ENCODE assay signal across 26 cellular contexts in the genomic region with DNA sequence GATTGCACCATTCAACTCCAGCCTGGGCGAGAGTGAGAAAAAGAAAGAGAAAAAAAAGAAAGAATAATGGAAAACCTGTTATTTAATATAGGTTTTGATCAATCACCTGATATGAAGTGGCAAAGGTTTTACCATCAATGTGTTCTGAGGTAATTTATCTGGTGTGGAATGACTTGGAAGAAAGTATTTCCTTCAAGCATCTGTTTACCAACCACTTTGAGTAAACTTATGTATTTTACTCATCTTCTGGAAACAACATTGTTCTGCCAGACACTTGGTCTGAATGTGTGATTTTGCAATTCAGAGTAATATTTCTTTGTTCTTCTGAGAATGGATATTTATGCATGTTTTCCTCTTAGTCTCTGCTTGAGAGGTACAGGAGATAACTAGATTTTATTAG. TPM values are rescaled to one million over a fixed set of nuclear protein-coding genes. Genes with fewer than 3 reads are reported as not detected.
A peak's percentile ranks its signal among the peaks of the same experiment; 100 is the strongest.
DNase-seq lines count a peak whose midpoint lies in the region; ATAC-seq and TF ChIP-seq lines count a peak whose summit lies in the region.
"Had no signal": no experiment of that assay in that cellular context is flagged by ENCODE, and none has a peak within 500 bp of the region (broad histone marks: within the 10 kb centered on the region; RNA-seq: fewer than 3 reads in every experiment).

No MANE protein-coding gene starts in this region.

- no peaks in the 10 kb centered on the region for H3K27me3 Mint-ChIP-seq in activated CD4-positive, alpha-beta T cell treated with anti-CD3 and anti-CD28 coated beads, Interleukin-2, amount 10 ng/mL, durations not matched to agents 24 days and 14 days
- H3K27me3 Mint-ChIP-seq in CD8-positive, alpha-beta T cell (ENCODE audit: low read depth), result no peaks in the 10 kb centered on the region
- H3K27me3 Mint-ChIP-seq in activated T-helper 2 cell treated with anti-CD3 and anti-CD28 coated beads, Interferon-gamma antibody, Interleukin-2, Interleukin-4, amounts not matched to agents 10 μg/mL and 5 μg/mL and 100 μg/mL, durations not matched to agents 14 hours and 24 hours and 36 hours (ENCODE audit: low read depth), result no peaks in the 10 kb centered on the region
- H3K27me3 Mint-ChIP-seq in naive thymus-derived CD4-positive, alpha-beta T cell, result no peaks in the 10 kb centered on the region
- H3K27me3 Mint-ChIP-seq: activated naive CD8-positive, alpha-beta T cell treated with anti-CD3 and anti-CD28 coated beads for 36 hours had no signal

- POLR2A ChIA-PET in CD8-positive, alpha-beta T cell (lab: Charles Lee), result no interaction called here
- POLR2A ChIA-PET in naive thymus-derived CD4-positive, alpha-beta T cell (lab: Charles Lee), result no interaction called here

- peaks cover 35% of the 10 kb centered on the region for H3K36me3 Mint-ChIP-seq in activated CD4-positive, alpha-beta T cell treated with anti-CD3 and anti-CD28 coated beads, Interleukin-2, amount 10 ng/mL, durations not matched to agents 24 days and 14 days (ENCODE audit: low read depth)
- H3K36me3 Mint-ChIP-seq in CD8-positive, alpha-beta T cell, result peaks cover 40% of the 10 kb centered on the region
- peaks cover 51% of the 10 kb centered on the region for H3K36me3 Mint-ChIP-seq in activated T-helper 2 cell treated with anti-CD3 and anti-CD28 coated beads, Interferon-gamma antibody, Interleukin-2, Interleukin-4, amounts not matched to agents 10 μg/mL and 5 μg/mL and 100 μg/mL, durations not matched to agents 14 hours and 24 hours and 36 hours (ENCODE audit: low read depth)
- peaks cover 0 to 28% (median 6%) of the 10 kb centered on the region in 5 donors for H3K36me3 Mint-ChIP-seq in naive thymus-derived CD4-positive, alpha-beta T cell

- no peak overlapping the region for H3K27ac ChIP-seq in CD8-positive, alpha-beta T cell (ENCODE audit: low read depth, low read length)
- no peak overlapping the region for H3K27ac ChIP-seq in naive thymus-derived CD4-positive, alpha-beta T cell (ENCODE audit: low read depth, low read length)
- H3K27ac ChIP-seq in spleen, result no peak overlapping the region
- H3K27ac ChIP-seq: 22Rv1, Peyer's patch, stomach, transverse colon had no signal

- H3K9me3 Mint-ChIP-seq in activated CD4-positive, alpha-beta T cell treated with anti-CD3 and anti-CD28 coated beads, Interleukin-2, amount 10 ng/mL, durations not matched to agents 24 days and 14 days, result no peaks in the 10 kb centered on the region
- no peaks in the 10 kb centered on the region for H3K9me3 Mint-ChIP-seq in CD8-positive, alpha-beta T cell
- no peaks in the 10 kb centered on the region for H3K9me3 Mint-ChIP-seq in activated T-helper 2 cell treated with anti-CD3 and anti-CD28 coated beads, Interferon-gamma antibody, Interleukin-2, Interleukin-4, amounts not matched to agents 10 μg/mL and 5 μg/mL and 100 μg/mL, durations not matched to agents 14 hours and 24 hours and 36 hours
- H3K9me3 Mint-ChIP-seq in naive thymus-derived CD4-positive, alpha-beta T cell, result no peaks in the 10 kb centered on the region
- H3K9me3 Mint-ChIP-seq: activated naive CD8-positive, alpha-beta T cell treated with anti-CD3 and anti-CD28 coated beads for 36 hours had no signal

- H3K4me3 Mint-ChIP-seq in activated CD4-positive, alpha-beta T cell treated with anti-CD3 and anti-CD28 coated beads, Interleukin-2, amount 10 ng/mL, durations not matched to agents 24 days and 14 days, result no peak overlapping the region
- no peak overlapping the region for H3K4me3 Mint-ChIP-seq in CD8-positive, alpha-beta T cell
- no peak overlapping the region for H3K4me3 Mint-ChIP-seq in activated T-helper 2 cell treated with anti-CD3 and anti-CD28 coated beads, Interferon-gamma antibody, Interleukin-2, Interleukin-4, amounts not matched to agents 10 μg/mL and 5 μg/mL and 100 μg/mL, durations not matched to agents 14 hours and 24 hours and 36 hours (ENCODE audit: low read depth)
- peak overlapping the region in 2 of 10 donors; percentile 9 to 24 for H3K4me3 Mint-ChIP-seq in naive thymus-derived CD4-positive, alpha-beta T cell
- H3K4me3 Mint-ChIP-seq: activated naive CD8-positive, alpha-beta T cell treated with anti-CD3 and anti-CD28 coated beads for 36 hours had no signal

- ATAC-seq in CD8-positive, alpha-beta T cell, result no peak
- ATAC-seq in naive thymus-derived CD4-positive, alpha-beta T cell, result no peak
- ATAC-seq in HG03439 (IDR thresholded peaks at IDR 0.05; ENCODE audit: unreplicated experiment), result no peak
- ATAC-seq: esophagus mucosa had no signal

- H3K4me1 ChIP-seq in CD8-positive, alpha-beta T cell (ENCODE audit: insufficient read depth, low read length), result peaks cover 65% of the 10 kb centered on the region
- H3K4me1 ChIP-seq in naive thymus-derived CD4-positive, alpha-beta T cell (ENCODE audit: control insufficient read depth in 2 of 2, insufficient read depth in 2 of 2, low read length in 2 of 2), result peaks cover 9 to 43% of the 10 kb centered on the region in 2 donors
- peaks cover 0 to 94% (median 42%) of the 10 kb centered on the region in 6 donors for H3K4me1 ChIP-seq in spleen
- H3K4me1 ChIP-seq: transverse colon had no signal

- intact Hi-C loops in activated CD4-positive, alpha-beta T cell treated with anti-CD3 and anti-CD28 coated beads, Interleukin-2, amount 10 ng/mL, durations not matched to agents 24 days and 14 days (cut with micrococcal nuclease), result no loop called here
- intact Hi-C loops in CD8-positive, alpha-beta T cell (cut with DNase I, micrococcal nuclease), result no loop called here
- intact Hi-C loops in activated T-helper 2 cell treated with anti-CD3 and anti-CD28 coated beads, Interferon-gamma antibody, Interleukin-2, Interleukin-4, amounts not matched to agents 10 μg/mL and 5 μg/mL and 100 μg/mL, durations not matched to agents 14 hours and 24 hours and 36 hours (cut with micrococcal nuclease), result no loop called here
- intact Hi-C loops in naive thymus-derived CD4-positive, alpha-beta T cell (cut with micrococcal nuclease), result loop anchor here in 1 of 2 donors (2.0 kb wide), 1 partner anchor 74 kb away; no protein-coding TSS in a partner anchor
- intact Hi-C loops in spleen (cut with DNase I; ENCODE audit: low total_unique reads), result no loop called here

- 80 to 93% (median 90%) methylated on average over 1 of the region's 1 CpG for WGBS in spleen, 5 donors

- no peak for TF ChIP-seq POLR2A in spleen (IDR thresholded peaks at IDR 0.05)

- no peaks in the 10 kb centered on the region for H3K9me3 ChIP-seq in CD8-positive, alpha-beta T cell (ENCODE audit: low read length)
- H3K9me3 ChIP-seq in naive thymus-derived CD4-positive, alpha-beta T cell (ENCODE audit: control insufficient read depth in 2 of 3, low read length in 3 of 3), result no peaks in the 10 kb centered on the region
- H3K9me3 ChIP-seq in spleen, result no peaks in the 10 kb centered on the region
- H3K9me3 ChIP-seq: MG63, Peyer's patch, stomach, transverse colon had no signal

- H3K4me3 ChIP-seq in CD8-positive, alpha-beta T cell (ENCODE audit: low read depth, low read length), result no peak overlapping the region
- no peak overlapping the region for H3K4me3 ChIP-seq in naive thymus-derived CD4-positive, alpha-beta T cell (ENCODE audit: low read length)
- no peak overlapping the region for H3K4me3 ChIP-seq in spleen
- H3K4me3 ChIP-seq: lung, MG63, Peyer's patch, smooth muscle cell, stomach, transverse colon had no signal

- TF ChIP-seq CTCF in CD8-positive, alpha-beta T cell (IDR thresholded peaks at IDR 0.05), result no peak
- TF ChIP-seq CTCF in spleen (IDR thresholded peaks at IDR 0.05 in 8 of 11, conservative IDR thresholded peaks at IDR 0.05 in 3 of 11), result no peak

- H3K36me3 ChIP-seq in CD8-positive, alpha-beta T cell (ENCODE audit: insufficient read depth, low read length), result no peaks in the 10 kb centered on the region
- peaks cover 0 to 14% (median 0%) of the 10 kb centered on the region in 3 experiments for H3K36me3 ChIP-seq in naive thymus-derived CD4-positive, alpha-beta T cell (ENCODE audit: control insufficient read depth in 2 of 3, insufficient read depth in 3 of 3, low read length in 3 of 3)
- peaks cover 0 to 16% (median 3%) of the 10 kb centered on the region in 6 donors for H3K36me3 ChIP-seq in spleen
- H3K36me3 ChIP-seq: MG63, transverse colon had no signal

- DNase-seq in activated CD4-positive, alpha-beta T cell treated with anti-CD3 and anti-CD28 coated beads, Interleukin-2, amount 10 ng/mL, durations not matched to agents 24 days and 14 days, result no peak
- DNase-seq in activated CD4-positive, alpha-beta T cell treated with anti-CD3 and anti-CD28 coated beads for 48 hours, result no peak
- DNase-seq in CD8-positive, alpha-beta T cell, result no peak
- no peak for DNase-seq in activated T-helper 2 cell treated with anti-CD3 and anti-CD28 coated beads, Interferon-gamma antibody, Interleukin-2, Interleukin-4, amounts not matched to agents 10 μg/mL and 5 μg/mL and 100 μg/mL, durations not matched to agents 14 hours and 24 hours and 36 hours (ENCODE audit: low spot score)
- no peak for DNase-seq in naive thymus-derived CD4-positive, alpha-beta T cell
- DNase-seq in amniotic stem cell (lab: John Stamatoyannopoulos, UW) (no peak), spleen (no peak)
- DNase-seq: activated CD4-positive, alpha-beta T cell treated with anti-CD3 and anti-CD28 coated beads, Interleukin-2, amount 50 U/mL, for 1 hour; activated naive CD8-positive, alpha-beta T cell treated with anti-CD3 and anti-CD28 coated beads for 36 hours; AML-193; Calu3; effector CD8-positive, alpha-beta T cell; MG63; NCI-H1417 treated with DMSO at 0.1 percent for 48 hours; NCI-H510A; Peyer's patch; retina; stimulated activated CD4-positive, alpha-beta T cell treated with anti-CD3 and anti-CD28 coated beads, Interleukin-4, amount 100 ng/mL, for 1 hour; stomach; T-helper 1 cell; transverse colon had no signal

- no peaks in the 10 kb centered on the region for H3K27me3 ChIP-seq in CD8-positive, alpha-beta T cell (ENCODE audit: insufficient read depth, low read length)
- H3K27me3 ChIP-seq in naive thymus-derived CD4-positive, alpha-beta T cell (ENCODE audit: control insufficient read depth in 2 of 2, insufficient read depth in 2 of 2, low read length in 2 of 2), result no peaks in the 10 kb centered on the region
- H3K27me3 ChIP-seq in spleen (replicated peaks in 1 of 7), result no peaks in the 10 kb centered on the region
- H3K27me3 ChIP-seq: MG63, Peyer's patch, stomach, transverse colon had no signal

- H3K4me1 Mint-ChIP-seq in activated CD4-positive, alpha-beta T cell treated with anti-CD3 and anti-CD28 coated beads, Interleukin-2, amount 10 ng/mL, durations not matched to agents 24 days and 14 days, result peaks cover 59% of the 10 kb centered on the region
- H3K4me1 Mint-ChIP-seq in CD8-positive, alpha-beta T cell (ENCODE audit: low read depth), result peaks cover 92% of the 10 kb centered on the region
- peaks cover 64% of the 10 kb centered on the region for H3K4me1 Mint-ChIP-seq in activated T-helper 2 cell treated with anti-CD3 and anti-CD28 coated beads, Interferon-gamma antibody, Interleukin-2, Interleukin-4, amounts not matched to agents 10 μg/mL and 5 μg/mL and 100 μg/mL, durations not matched to agents 14 hours and 24 hours and 36 hours (ENCODE audit: low read depth)
- peaks cover 53 to 94% (median 88%) of the 10 kb centered on the region in 7 donors for H3K4me1 Mint-ChIP-seq in naive thymus-derived CD4-positive, alpha-beta T cell

- peak overlapping the region; percentile 48 for H3K27ac Mint-ChIP-seq in activated CD4-positive, alpha-beta T cell treated with anti-CD3 and anti-CD28 coated beads, Interleukin-2, amount 10 ng/mL, durations not matched to agents 24 days and 14 days
- peak overlapping the region; percentile 62 for H3K27ac Mint-ChIP-seq in CD8-positive, alpha-beta T cell
- peak overlapping the region; percentile 28 for H3K27ac Mint-ChIP-seq in activated T-helper 2 cell treated with anti-CD3 and anti-CD28 coated beads, Interferon-gamma antibody, Interleukin-2, Interleukin-4, amounts not matched to agents 10 μg/mL and 5 μg/mL and 100 μg/mL, durations not matched to agents 14 hours and 24 hours and 36 hours
- H3K27ac Mint-ChIP-seq in naive thymus-derived CD4-positive, alpha-beta T cell, result peak overlapping the region in 8 of 9 donors; percentile 35 to 81 (median 45)
- H3K27ac Mint-ChIP-seq: activated naive CD8-positive, alpha-beta T cell treated with anti-CD3 and anti-CD28 coated beads for 36 hours had no signal

- CTCF ChIA-PET in CD8-positive, alpha-beta T cell (lab: Charles Lee), result interaction anchor here (1.8 kb wide), 1 partner anchor 11 kb away, joined by 6 read pairs; no protein-coding TSS in a partner anchor
- CTCF ChIA-PET in naive thymus-derived CD4-positive, alpha-beta T cell (lab: Charles Lee), result no interaction called here

RNA-seq across cellular contexts. Expression of a gene that starts 24.3 kb away (rescaled TPM):
- 238 and 244 TPM in 2 replicates for total RNA-seq in activated CD4-positive, alpha-beta T cell treated with anti-CD3 and anti-CD28 coated beads, Interleukin-2, amount 10 ng/mL, durations not matched to agents 24 days and 14 days
- 10 to 100 TPM; 93.1 to 98.3 TPM for total RNA-seq in CD8-positive, alpha-beta T cell
- total RNA-seq in activated T-helper 2 cell treated with anti-CD3 and anti-CD28 coated beads, Interferon-gamma antibody, Interleukin-2, Interleukin-4, amounts not matched to agents 10 μg/mL and 5 μg/mL and 100 μg/mL, durations not matched to agents 14 hours and 24 hours and 36 hours, result 285 and 294 TPM in 2 replicates
- 100 to 1,000 TPM in 3 of 5 experiments, 10 to 100 TPM in 2; 73.5 to 179 (median 142) TPM for total RNA-seq in naive thymus-derived CD4-positive, alpha-beta T cell
- 100 to 1,000 TPM; 136 to 159 TPM for polyA plus RNA-seq in naive thymus-derived CD4-positive, alpha-beta T cell
- total RNA-seq in spleen, result 10 to 100 TPM; 40.9 to 66.7 (median 48.0) TPM
- polyA plus RNA-seq in spleen, result 1 to 10 TPM; 4.3 to 7.0 (median 4.5) TPM
